ENCODE assay signal across 31 cellular contexts in genomic region chr11:44235765-44236201, GRCh38.
DNase-seq lines count a peak whose midpoint lies in the region; ATAC-seq, FAIRE-seq and TF ChIP-seq lines count a peak whose summit lies in the region.
"Had no signal": no experiment of that assay in that cellular context is flagged by ENCODE, and none has a peak within 500 bp of the region (broad histone marks: within the 10 kb centered on the region; RNA-seq: fewer than 3 reads in every experiment).

No MANE protein-coding gene starts in this region.

- no peak for TF ChIP-seq EP300 in gastroesophageal sphincter (IDR thresholded peaks at IDR 0.05)

- H3K79me2 ChIP-seq in astrocyte (ENCODE audit: insufficient read depth, low read length): no peaks in the 10 kb centered on the region

- H3K27ac ChIP-seq in astrocyte (ENCODE audit: low read depth, low read length): no peak overlapping the region
- H3K27ac ChIP-seq in gastroesophageal sphincter: no peak overlapping the region
- peak overlapping the region in 2 of 4 donors; percentile 1 to 37 for H3K27ac ChIP-seq in gastrocnemius medialis
- H3K27ac ChIP-seq: spleen had no signal

- WGBS in gastroesophageal sphincter (ENCODE audit: low coverage in 1 of 2), 2 donors: 53 to 56% methylated on average over 7 to 8 of the region's 8 CpGs

- H3K4me2 ChIP-seq in astrocyte (ENCODE audit: low read length): no peak overlapping the region

- TF ChIP-seq CTCF in astrocyte (IDR thresholded peaks at IDR 0.05; ENCODE audit: insufficient read depth, low read depth, low read length) (no peak), gastroesophageal sphincter (IDR thresholded peaks at IDR 0.05) (no peak), gastrocnemius medialis (IDR thresholded peaks at IDR 0.05 in 4 of 5, conservative IDR thresholded peaks at IDR 0.05 in 1 of 5) (no peak)

- H3K9me3 ChIP-seq in astrocyte (ENCODE audit: insufficient read depth, low read depth, low read length) (no peaks in the 10 kb centered on the region), gastroesophageal sphincter (no peaks in the 10 kb centered on the region), gastrocnemius medialis (no peaks in the 10 kb centered on the region)
- H3K9me3 ChIP-seq: spleen, transverse colon had no signal

- H3K4me3 ChIP-seq in astrocyte (ENCODE audit: insufficient read depth, low read depth, low read length) (no peak overlapping the region), gastroesophageal sphincter (no peak overlapping the region), gastrocnemius medialis (no peak overlapping the region)
- H3K4me3 ChIP-seq: spleen, transverse colon had no signal

- DNase-seq in NCI-H2171 treated with DMSO at 0.1 percent for 48 hours (lab: John Stamatoyannopoulos, UW): peak; percentile 35
- DNase-seq in NCI-H2171 (lab: John Stamatoyannopoulos, UW): no peak
- DNase-seq in astrocyte (ENCODE audit: low read depth): peak; percentile 23
- DNase-seq in gastrocnemius medialis: no peak
- DNase-seq in activated T-cell treated with anti-CD3 and anti-CD28 coated beads, Interleukin-2, amount 50 U/mL, for 72 hours: no peak
- DNase-seq: activated CD4-positive, alpha-beta memory T cell treated with anti-CD3 and anti-CD28 coated beads for 36 hours; activated CD8-positive, alpha-beta memory T cell treated with anti-CD3 and anti-CD28 coated beads, Interleukin-2, amount 50 U/mL, for 4 hours; AML-193; anterior cingulate cortex; CD4-positive, alpha-beta T cell; foreskin fibroblast; Kasumi-1; naive B cell; NCI-H1436 treated with DMSO at 0.1 percent for 48 hours; NCI-H526; occipital lobe; spleen; stimulated activated CD4-positive, alpha-beta T cell treated with anti-CD3 and anti-CD28 coated beads, Interleukin-2, amount 100 ng/mL, for 48 hours; T-helper 1 cell; transverse colon had no signal

- H3K27ac Mint-ChIP-seq in astrocyte (ENCODE audit: unreplicated experiment): no peak overlapping the region
- H3K27ac Mint-ChIP-seq in activated T-cell treated with anti-CD3 and anti-CD28 coated beads, Interleukin-2, amount 50 U/mL, for 72 hours: no peak overlapping the region
- H3K27ac Mint-ChIP-seq: activated CD4-positive, alpha-beta memory T cell treated with anti-CD3 and anti-CD28 coated beads for 36 hours; activated naive CD4-positive, alpha-beta T cell treated with anti-CD3 and anti-CD28 coated beads, Interleukin-2, amount 50 U/mL, for 24 hours; activated T-helper 17 cell treated with anti-CD3 and anti-CD28 coated beads, Interleukin-2, amount 50 U/mL, for 72 hours; CD4-positive, alpha-beta T cell; naive B cell had no signal

- H3K36me3 ChIP-seq in astrocyte (ENCODE audit: insufficient read depth, low read length) (no peaks in the 10 kb centered on the region), gastroesophageal sphincter (peaks cover 0 to 62% of the 10 kb centered on the region in 2 donors), gastrocnemius medialis (no peaks in the 10 kb centered on the region)

- ATAC-seq in gastroesophageal sphincter: peak; percentile 25
- peak; percentile 65 to 72 for ATAC-seq in gastrocnemius medialis
- no peak for ATAC-seq in activated T-cell treated with anti-CD3 and anti-CD28 coated beads, Interleukin-2, amount 50 U/mL, for 72 hours (replicated peaks in 1 of 2)
- ATAC-seq in HG02678 (IDR thresholded peaks at IDR 0.05; ENCODE audit: unreplicated experiment): no peak
- no peak for ATAC-seq in HG02623 (IDR thresholded peaks at IDR 0.05; ENCODE audit: unreplicated experiment)
- ATAC-seq: activated CD4-positive, CD25-positive, alpha-beta regulatory T cell treated with anti-CD3 and anti-CD28 coated beads, Interleukin-2, amount 50 U/mL, for 24 hours; activated T-helper 17 cell treated with anti-CD3 and anti-CD28 coated beads, Interleukin-2, amount 50 U/mL, for 72 hours; HepG2 had no signal

- peaks cover 4% of the 10 kb centered on the region for H3K36me3 Mint-ChIP-seq in astrocyte (ENCODE audit: low read depth, unreplicated experiment)
- H3K36me3 Mint-ChIP-seq in activated T-cell treated with anti-CD3 and anti-CD28 coated beads, Interleukin-2, amount 50 U/mL, for 72 hours (ENCODE audit: insufficient read depth in 2 of 2): peaks cover 0 to 3% of the 10 kb centered on the region in 2 donors

- no peak for FAIRE-seq in astrocyte (lab: Jason Lieb, UNC)
- FAIRE-seq: D721Med, endometrium, GM12891, HepG2 had no signal

- H4K20me1 ChIP-seq in astrocyte (ENCODE audit: insufficient read depth, low read length): no peaks in the 10 kb centered on the region

- no peaks in the 10 kb centered on the region for H3K4me1 ChIP-seq in astrocyte (ENCODE audit: insufficient read depth, low read length)
- H3K4me1 ChIP-seq in gastroesophageal sphincter: peaks cover 0 to 11% (median 0%) of the 10 kb centered on the region in 3 donors
- H3K4me1 ChIP-seq in gastrocnemius medialis: peaks cover 9 to 15% of the 10 kb centered on the region in 2 donors
- H3K4me1 ChIP-seq: spleen, transverse colon had no signal

- intact Hi-C loops in gastrocnemius medialis (cut with DNase I; ENCODE audit: low total_unique reads): no loop called here

- no peaks in the 10 kb centered on the region for H3K27me3 Mint-ChIP-seq in astrocyte (ENCODE audit: low read depth, unreplicated experiment)
- no peaks in the 10 kb centered on the region for H3K27me3 Mint-ChIP-seq in activated T-cell treated with anti-CD3 and anti-CD28 coated beads, Interleukin-2, amount 50 U/mL, for 72 hours (ENCODE audit: low read depth)
- H3K27me3 Mint-ChIP-seq: activated CD4-positive, alpha-beta memory T cell treated with anti-CD3 and anti-CD28 coated beads for 36 hours; activated naive CD4-positive, alpha-beta T cell treated with anti-CD3 and anti-CD28 coated beads, Interleukin-2, amount 50 U/mL, for 24 hours; activated T-helper 17 cell treated with anti-CD3 and anti-CD28 coated beads, Interleukin-2, amount 50 U/mL, for 72 hours; CD4-positive, alpha-beta T cell; central memory CD8-positive, alpha-beta T cell; naive B cell had no signal

- H3K9me3 Mint-ChIP-seq in astrocyte (ENCODE audit: unreplicated experiment): no peaks in the 10 kb centered on the region
- no peaks in the 10 kb centered on the region for H3K9me3 Mint-ChIP-seq in activated T-cell treated with anti-CD3 and anti-CD28 coated beads, Interleukin-2, amount 50 U/mL, for 72 hours
- H3K9me3 Mint-ChIP-seq: activated CD4-positive, alpha-beta memory T cell treated with anti-CD3 and anti-CD28 coated beads for 36 hours; activated naive CD4-positive, alpha-beta T cell treated with anti-CD3 and anti-CD28 coated beads, Interleukin-2, amount 50 U/mL, for 24 hours; CD4-positive, alpha-beta T cell; central memory CD8-positive, alpha-beta T cell; naive B cell had no signal

- H3K27me3 ChIP-seq in astrocyte (ENCODE audit: insufficient read depth, low read length) (no peaks in the 10 kb centered on the region), gastroesophageal sphincter (no peaks in the 10 kb centered on the region), gastrocnemius medialis (no peaks in the 10 kb centered on the region)
- H3K27me3 ChIP-seq: spleen, transverse colon had no signal

- TF ChIP-seq POLR2A in gastroesophageal sphincter (IDR thresholded peaks at IDR 0.05) (no peak), gastrocnemius medialis (IDR thresholded peaks at IDR 0.05) (no peak)

- in situ Hi-C loops in gastrocnemius medialis (cut with MboI; ENCODE audit: low sequenced_read_pairs in 4 of 4): no loop called here

- no peak overlapping the region for H2AFZ ChIP-seq in astrocyte (ENCODE audit: low read depth, low read length)

- H3K4me1 Mint-ChIP-seq in astrocyte (ENCODE audit: low read depth, unreplicated experiment): peaks cover 1% of the 10 kb centered on the region
- H3K4me1 Mint-ChIP-seq in activated T-cell treated with anti-CD3 and anti-CD28 coated beads, Interleukin-2, amount 50 U/mL, for 72 hours (ENCODE audit: low read depth): no peaks in the 10 kb centered on the region
- H3K4me1 Mint-ChIP-seq: activated naive CD4-positive, alpha-beta T cell treated with anti-CD3 and anti-CD28 coated beads, Interleukin-2, amount 50 U/mL, for 24 hours; activated T-helper 17 cell treated with anti-CD3 and anti-CD28 coated beads, Interleukin-2, amount 50 U/mL, for 72 hours; central memory CD8-positive, alpha-beta T cell; naive B cell had no signal

- H3K4me3 Mint-ChIP-seq in astrocyte (ENCODE audit: unreplicated experiment): no peak overlapping the region
- H3K4me3 Mint-ChIP-seq in activated T-cell treated with anti-CD3 and anti-CD28 coated beads, Interleukin-2, amount 50 U/mL, for 72 hours: no peak overlapping the region
- H3K4me3 Mint-ChIP-seq: activated CD4-positive, alpha-beta memory T cell treated with anti-CD3 and anti-CD28 coated beads for 36 hours; activated naive CD4-positive, alpha-beta T cell treated with anti-CD3 and anti-CD28 coated beads, Interleukin-2, amount 50 U/mL, for 24 hours; activated T-helper 17 cell treated with anti-CD3 and anti-CD28 coated beads, Interleukin-2, amount 50 U/mL, for 72 hours; CD4-positive, alpha-beta T cell; central memory CD8-positive, alpha-beta T cell; naive B cell had no signal

- no peak overlapping the region for H3K9ac ChIP-seq in astrocyte (ENCODE audit: low read length)

Comparison
In these comparisons a context has a peak if more than half of its experiments do, and no peak if none do; other contexts are left out.
1. DNase-seq: peak in NCI-H2171 treated with DMSO at 0.1 percent for 48 hours (single experiment) and astrocyte (single experiment); none in NCI-H2171 (single experiment), gastrocnemius medialis (0 of 2) and activated T-cell treated with anti-CD3 and anti-CD28 coated beads, Interleukin-2, amount 50 U/mL, for 72 hours (0 of 2).
2. ATAC-seq: peak in gastroesophageal sphincter (single experiment) and gastrocnemius medialis (2 of 2); none in activated T-cell treated with anti-CD3 and anti-CD28 coated beads, Interleukin-2, amount 50 U/mL, for 72 hours (0 of 2), HG02678 (single experiment) and HG02623 (single experiment).